In the genomic region with DNA sequence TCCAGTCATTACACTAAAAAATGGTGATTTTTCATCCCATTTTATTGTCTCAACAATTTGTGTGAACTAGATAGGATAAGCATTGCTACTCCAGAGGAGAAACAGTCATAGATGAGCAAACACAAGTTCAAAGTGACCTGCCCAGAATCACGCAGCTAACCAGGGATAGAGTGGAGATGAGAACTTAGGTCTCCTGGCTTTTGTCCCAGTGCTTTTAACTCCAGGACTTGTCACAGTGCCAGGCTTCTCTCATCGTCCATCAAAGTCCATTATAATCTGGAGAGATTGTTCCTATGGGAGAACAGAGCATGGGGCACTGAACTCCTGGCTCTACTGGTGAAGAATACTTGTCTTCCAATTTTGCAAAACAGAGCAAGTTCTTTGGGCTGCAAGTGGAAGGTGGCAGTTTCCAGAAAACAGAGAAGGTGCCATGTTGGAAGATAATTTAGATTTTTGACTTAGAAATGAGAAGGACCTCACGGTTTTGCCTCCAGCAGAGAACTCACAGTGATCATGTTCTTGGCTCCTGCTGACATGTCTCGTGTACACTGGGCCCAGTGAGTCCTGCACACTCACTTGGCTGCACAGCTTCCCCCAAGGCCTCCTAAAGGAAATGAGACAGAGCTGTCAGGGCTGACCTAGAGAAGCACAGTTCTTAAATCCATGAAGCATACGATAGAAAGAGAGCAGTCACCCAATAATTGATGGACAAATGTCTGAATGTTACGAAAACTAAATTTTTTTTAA, we compare ENCODE assay signal across 15 cellular contexts.
DNase-seq lines count a peak whose midpoint lies in the region; ATAC-seq and TF ChIP-seq lines count a peak whose summit lies in the region.
"Had no signal": no experiment of that assay in that cellular context is flagged by ENCODE, and none has a peak within 500 bp of the region (broad histone marks: within the 10 kb centered on the region; RNA-seq: fewer than 3 reads in every experiment).

No MANE protein-coding gene starts in this region.

- H3K9me3 ChIP-seq in mucosa of descending colon: no peaks in the 10 kb centered on the region
- H3K9me3 ChIP-seq: lower lobe of right lung, thoracic aorta had no signal

- DNase-seq in DMS53 treated with DMSO at 0.1 percent for 48 hours (lab: John Stamatoyannopoulos, UW; ENCODE audit: unreplicated experiment): peak; percentile 23
- peak; percentile 15 for DNase-seq in LoVo (ENCODE audit: low spot score)
- peak; percentile 71 for DNase-seq in amniotic epithelial cell (ENCODE audit: low read depth)
- peak; percentile 54 for DNase-seq in left lobe of liver (ENCODE audit: low spot score)
- DNase-seq in NCI-H2107 (lab: John Stamatoyannopoulos, UW): no peak
- no peak for DNase-seq in mucosa of descending colon
- DNase-seq in stimulated activated CD4-positive, alpha-beta T cell treated with anti-CD3 and anti-CD28 coated beads, Interleukin-4, amount 100 ng/mL, for 24 hours: no peak
- DNase-seq: activated CD4-positive, alpha-beta T cell treated with anti-CD3 and anti-CD28 coated beads, Interleukin-2, amount 50 U/mL, for 4 hours; anterior cingulate cortex; lower lobe of right lung; T1000 had no signal

- H3K4me1 ChIP-seq in mucosa of descending colon (ENCODE audit: low read depth): no peaks in the 10 kb centered on the region

- peak; percentile 63 for ATAC-seq in left lobe of liver
- no peak for ATAC-seq in GM21515 (IDR thresholded peaks at IDR 0.05; ENCODE audit: unreplicated experiment)
- ATAC-seq in mucosa of descending colon: no peak
- ATAC-seq: lower lobe of right lung had no signal

- no peaks in the 10 kb centered on the region for H3K36me3 ChIP-seq in mucosa of descending colon (ENCODE audit: low read depth)
- H3K36me3 ChIP-seq: lower lobe of right lung, thoracic aorta had no signal

- intact Hi-C loops in mucosa of descending colon (cut with DNase I, micrococcal nuclease): no loop called here

- no peak for TF ChIP-seq CTCF in mucosa of descending colon (IDR thresholded peaks at IDR 0.05)

- no peak overlapping the region for H3K4me3 ChIP-seq in mucosa of descending colon
- H3K4me3 ChIP-seq: hepatocyte, lower lobe of right lung, smooth muscle cell, thoracic aorta had no signal

Comparison
In these comparisons a context has a peak if more than half of its experiments do, and no peak if none do; other contexts are left out.
1. DNase-seq: peak in DMS53 treated with DMSO at 0.1 percent for 48 hours (single experiment), LoVo (single experiment), amniotic epithelial cell (single experiment) and left lobe of liver (single experiment); none in NCI-H2107 (single experiment), mucosa of descending colon (0 of 3) and stimulated activated CD4-positive, alpha-beta T cell treated with anti-CD3 and anti-CD28 coated beads, Interleukin-4, amount 100 ng/mL, for 24 hours (single experiment).